Comparison of ENCODE assay signal across 8 cellular contexts in the genomic region with DNA sequence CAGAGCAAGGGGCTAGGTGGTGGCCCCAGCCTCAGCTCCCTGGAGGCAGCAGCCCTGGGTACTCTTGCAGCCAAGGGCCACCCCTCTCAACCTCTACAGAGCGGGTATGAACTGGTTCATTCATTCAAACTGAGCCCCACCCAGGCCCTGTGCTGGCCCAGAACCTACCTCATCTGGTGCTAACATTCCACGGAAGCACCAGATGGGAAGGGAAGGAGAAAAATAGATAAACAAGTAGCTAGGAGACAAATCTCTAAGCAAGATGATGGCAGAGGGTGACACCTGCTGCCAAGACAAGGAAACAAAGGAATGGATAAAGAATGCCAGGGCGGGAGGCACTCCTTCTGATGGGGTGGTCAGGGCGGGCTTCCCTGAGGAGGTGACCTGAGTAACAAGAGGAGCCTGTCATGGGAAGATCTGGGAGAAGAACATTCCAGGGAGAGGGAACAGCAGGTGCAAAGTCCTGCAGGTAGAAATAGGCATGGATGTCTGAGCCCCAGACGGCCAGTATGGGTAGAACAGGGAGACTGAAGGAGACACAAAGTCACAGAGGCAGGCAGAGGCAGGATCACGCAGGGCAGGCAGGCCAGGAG. TPM values are rescaled to one million over a fixed set of nuclear protein-coding genes. Genes with fewer than 3 reads are reported as not detected.
DNase-seq lines count a peak whose midpoint lies in the region; ATAC-seq, FAIRE-seq and TF ChIP-seq lines count a peak whose summit lies in the region.

No MANE protein-coding gene starts in this region.

- POLR2A ChIA-PET in Panc1 (lab: Charles Lee) = no interaction called here

- FAIRE-seq in GM12891 (lab: Jason Lieb, UNC) = no peak

- H3K27ac ChIP-seq in Panc1 (ENCODE audit: low read length) = no peak overlapping the region
- H3K27ac ChIP-seq in temporal lobe (ENCODE audit: low read depth, low read length) = peak overlapping the region; percentile 33

- H3K9me3 ChIP-seq in Panc1 (ENCODE audit: control insufficient read depth, insufficient read depth, low read depth, low read length) = no peaks in the 10 kb centered on the region

- peaks cover 17% of the 10 kb centered on the region for H3K4me1 ChIP-seq in Panc1 (ENCODE audit: control insufficient read depth, insufficient read depth, low read length)

- DNase-seq in activated T-cell treated with anti-CD3 and anti-CD28 coated beads, Interleukin-2, amount 50 U/mL, for 24 hours = no peak
- DNase-seq in activated T-cell treated with anti-CD3 and anti-CD28 coated beads, Interleukin-2, amount 50 U/mL, for 48 hours = no peak
- DNase-seq in Panc1 (ENCODE audit: low read depth, low spot score) (no peak), fibroblast of gingiva (ENCODE audit: low read depth) (peak; percentile 65), GM12891 (ENCODE audit: insufficient read length, low spot score) (no peak), NCI-H748 treated with DMSO at 0.1 percent for 48 hours (lab: John Stamatoyannopoulos, UW) (no peak), NCI-H1436 treated with DMSO at 0.1 percent for 48 hours (lab: John Stamatoyannopoulos, UW) (no peak)

- intact Hi-C loops in Panc1 (cut with micrococcal nuclease; ENCODE audit: unreplicated experiment) = no loop called here

- no peaks in the 10 kb centered on the region for H3K36me3 ChIP-seq in Panc1 (ENCODE audit: control insufficient read depth, insufficient read depth, low read length)

- H3K27me3 ChIP-seq in Panc1 (ENCODE audit: control insufficient read depth, insufficient read depth, low read length) = no peaks in the 10 kb centered on the region

- H3K4me3 Mint-ChIP-seq in activated T-cell treated with anti-CD3 and anti-CD28 coated beads, Interleukin-2, amount 50 U/mL, for 24 hours = no peak overlapping the region

- H3K27me3 Mint-ChIP-seq in activated T-cell treated with anti-CD3 and anti-CD28 coated beads, Interleukin-2, amount 50 U/mL, for 24 hours = no peaks in the 10 kb centered on the region

- no TSS peak for BruUV-seq in Panc1 (replicated peaks; lab: Mats Ljungman, UMichigan)

- peaks cover 59% of the 10 kb centered on the region for H3K4me1 Mint-ChIP-seq in activated T-cell treated with anti-CD3 and anti-CD28 coated beads, Interleukin-2, amount 50 U/mL, for 24 hours (ENCODE audit: low read depth)

- peak; percentile 44; the same call in 1 of the 2 replicates for ATAC-seq in Panc1

- H3K36me3 Mint-ChIP-seq in activated T-cell treated with anti-CD3 and anti-CD28 coated beads, Interleukin-2, amount 50 U/mL, for 24 hours (ENCODE audit: low read depth) = peaks cover 66% of the 10 kb centered on the region

- peak overlapping the region; percentile 89 for H3K27ac Mint-ChIP-seq in activated T-cell treated with anti-CD3 and anti-CD28 coated beads, Interleukin-2, amount 50 U/mL, for 24 hours

- in situ Hi-C loops in Panc1 (cut with HindIII; ENCODE audit: low pct_unique_long_range_greater_than_20kb, low sequenced_read_pairs) = no loop called here

- no peak overlapping the region for H3K4me3 ChIP-seq in Panc1 (ENCODE audit: low read depth in 2 of 2, low read length in 2 of 2)

- no peaks in the 10 kb centered on the region for H3K9me3 Mint-ChIP-seq in activated T-cell treated with anti-CD3 and anti-CD28 coated beads, Interleukin-2, amount 50 U/mL, for 24 hours

- no peak for TF ChIP-seq CTCF in Panc1 (IDR thresholded peaks at IDR 0.05)

- no peak for TF ChIP-seq POLR2A in GM12891 (IDR thresholded peaks at IDR 0.05; ENCODE audit: low read depth, low read length)

- CTCF ChIA-PET in Panc1 (lab: Charles Lee) = interaction anchor here (0.6 kb wide), 1 partner anchor 166 kb away, joined by 3 read pairs; no protein-coding TSS in a partner anchor

TF ChIP-seq in GM12891, 5 proteins besides CTCF, POLR2A, EP300 and RAD21:
- TF ChIP-seq SPI1 (IDR thresholded peaks at IDR 0.05; ENCODE audit: low read depth, low read length) (no peak), POLR2AphosphoS5 (IDR thresholded peaks at IDR 0.05; ENCODE audit: low read depth, low read length) (no peak)

RNA-seq across cellular contexts. Expression of a gene that starts 6.1 kb away (rescaled TPM):
- total RNA-seq in Panc1 (2021; ENCODE audit: unreplicated experiment) = 38.0 TPM
- polyA plus RNA-seq in Panc1 (2012; ENCODE audit: insufficient read length) = 69.5 TPM
- 7.4 TPM for total RNA-seq in temporal lobe
- polyA plus RNA-seq in GM12891 (2012; ENCODE audit: low read depth, missing spikeins) = 27.0 TPM

RNA-seq across cellular contexts. Expression of a gene that starts 11.3 kb away (rescaled TPM):
- total RNA-seq in Panc1 (2021; ENCODE audit: unreplicated experiment) = 50.2 TPM
- 98.1 TPM for polyA plus RNA-seq in Panc1 (2012; ENCODE audit: insufficient read length)
- total RNA-seq in temporal lobe = 25.6 TPM
- polyA plus RNA-seq in GM12891 (2012; ENCODE audit: low read depth, missing spikeins) = 23.2 TPM

RNA-seq across cellular contexts. Expression of a gene that starts 19.9 kb away (rescaled TPM):
- total RNA-seq in Panc1 (2021; ENCODE audit: unreplicated experiment) = 7.8 TPM
- 10.9 TPM for polyA plus RNA-seq in Panc1 (2012; ENCODE audit: insufficient read length)
- 1.2 TPM for total RNA-seq in temporal lobe
- polyA plus RNA-seq in GM12891 (2012; ENCODE audit: low read depth, missing spikeins) = 0.42 TPM

RNA-seq across cellular contexts. Expression of a gene that starts 26.9 kb away (rescaled TPM):
- total RNA-seq in Panc1 (2021; ENCODE audit: unreplicated experiment) (58.7 TPM), temporal lobe (10.1 TPM)
- polyA plus RNA-seq in Panc1 (2012; ENCODE audit: insufficient read length) = 51.1 TPM
- 28.2 TPM for polyA plus RNA-seq in GM12891 (2012; ENCODE audit: low read depth, missing spikeins)

RNA-seq across cellular contexts. Expression of a gene that starts 33.2 kb away (rescaled TPM):
- total RNA-seq in Panc1 (2021; ENCODE audit: unreplicated experiment) = 62.1 TPM
- polyA plus RNA-seq in Panc1 (2012; ENCODE audit: insufficient read length) = 89.8 TPM
- 25.3 TPM for total RNA-seq in temporal lobe
- 7.0 TPM for polyA plus RNA-seq in GM12891 (2012; ENCODE audit: low read depth, missing spikeins)
